23 cellular contexts compared by ENCODE assay signal in genomic region chr13:97004096-97004876, GRCh38. TPM values are rescaled to one million over a fixed set of nuclear protein-coding genes. Genes with fewer than 3 reads are reported as not detected.
A peak's percentile ranks its signal among the peaks of the same experiment; 100 is the strongest.
DNase-seq lines count a peak whose midpoint lies in the region; ATAC-seq and TF ChIP-seq lines count a peak whose summit lies in the region.
"Had no signal": no experiment of that assay in that cellular context is flagged by ENCODE, and none has a peak within 500 bp of the region (broad histone marks: within the 10 kb centered on the region; RNA-seq: fewer than 3 reads in every experiment).

No MANE protein-coding gene starts in this region.

- peaks cover 34% of the 10 kb centered on the region for H3K4me1 ChIP-seq in SJSA1 (replicated peaks)
- H3K4me1 ChIP-seq: body of pancreas, gastrocnemius medialis, neural progenitor cell, testis had no signal

- TF ChIP-seq CTCF in fibroblast of mammary gland (conservative IDR thresholded peaks at IDR 0.05; ENCODE audit: control insufficient read depth, insufficient read depth, low read depth, low read length) (no peak), osteocyte (IDR thresholded peaks at IDR 0.05) (no peak)

- H3K27me3 Mint-ChIP-seq in osteocyte (ENCODE audit: unreplicated experiment) = peaks cover 32% of the 10 kb centered on the region

- no peaks in the 10 kb centered on the region for H3K36me3 Mint-ChIP-seq in osteocyte (ENCODE audit: unreplicated experiment)
- H3K36me3 Mint-ChIP-seq: neural progenitor cell had no signal

- H3K36me3 ChIP-seq in SJSA1 = no peaks in the 10 kb centered on the region
- H3K36me3 ChIP-seq: gastrocnemius medialis, neural progenitor cell, WERI-Rb-1 had no signal

- no peak overlapping the region for H3K4me3 Mint-ChIP-seq in osteocyte (ENCODE audit: unreplicated experiment)
- H3K4me3 Mint-ChIP-seq: neural progenitor cell had no signal

- H3K27me3 ChIP-seq in SJSA1 (replicated peaks) = no peaks in the 10 kb centered on the region
- H3K27me3 ChIP-seq: body of pancreas, gastrocnemius medialis, testis had no signal

- H3K4me1 Mint-ChIP-seq in osteocyte (ENCODE audit: unreplicated experiment) = peaks cover 11% of the 10 kb centered on the region
- H3K4me1 Mint-ChIP-seq: neural progenitor cell had no signal

- no peak for ATAC-seq in HG03342 (IDR thresholded peaks at IDR 0.05; ENCODE audit: unreplicated experiment)
- ATAC-seq: body of pancreas, gastrocnemius medialis, right cardiac atrium had no signal

- peak overlapping the region; percentile 82 for H3K27ac ChIP-seq in SJSA1
- H3K27ac ChIP-seq: body of pancreas, gastrocnemius medialis, neural progenitor cell, testis, WERI-Rb-1 had no signal

- H3K9me3 Mint-ChIP-seq in osteocyte (ENCODE audit: unreplicated experiment) = no peaks in the 10 kb centered on the region
- H3K9me3 Mint-ChIP-seq: activated T-helper 2 cell treated with anti-CD3 and anti-CD28 coated beads, Interferon-gamma antibody, Interleukin-2, Interleukin-4, amounts not matched to agents 10 μg/mL and 5 μg/mL and 100 μg/mL, durations not matched to agents 14 hours and 24 hours and 36 hours; neural progenitor cell had no signal

- DNase-seq in H4 (ENCODE audit: low spot score) = peak; percentile 19
- DNase-seq in SJSA1 (ENCODE audit: low read depth in 1 of 2, low spot score in 2 of 2) = peak; percentile 64 to 82
- DNase-seq in fibroblast of mammary gland (ENCODE audit: low read depth) = peak; percentile 61
- peak; percentile 91 for DNase-seq in non-pigmented ciliary epithelial cell (ENCODE audit: low read depth)
- DNase-seq in osteocyte (ENCODE audit: extremely low spot score, unreplicated experiment) = no peak
- no peak for DNase-seq in cerebellar nuclear complex (lab: John Stamatoyannopoulos, UW)
- DNase-seq in NCI-H1436 (lab: John Stamatoyannopoulos, UW) = no peak
- DNase-seq: body of pancreas; C1 segment of cervical spinal cord; DMS79; effector CD4-positive, alpha-beta T cell; gastrocnemius medialis; mammary epithelial cell; NCI-H187; right cardiac atrium; stimulated activated CD4-positive, alpha-beta T cell treated with anti-CD3 and anti-CD28 coated beads, Interleukin-2, amount 100 ng/mL, for 48 hours; testis; WERI-Rb-1 had no signal

- H3K4me3 ChIP-seq in SJSA1 (no peak overlapping the region), fibroblast of mammary gland (ENCODE audit: control insufficient read depth, low read depth, low read length) (no peak overlapping the region)
- H3K4me3 ChIP-seq: body of pancreas, gastrocnemius medialis, neural progenitor cell, testis had no signal

- H3K27ac Mint-ChIP-seq in osteocyte (ENCODE audit: unreplicated experiment) = no peak overlapping the region
- H3K27ac Mint-ChIP-seq: activated T-helper 2 cell treated with anti-CD3 and anti-CD28 coated beads, Interferon-gamma antibody, Interleukin-2, Interleukin-4, amounts not matched to agents 10 μg/mL and 5 μg/mL and 100 μg/mL, durations not matched to agents 14 hours and 24 hours and 36 hours; neural progenitor cell had no signal

- no peaks in the 10 kb centered on the region for H3K9me3 ChIP-seq in SJSA1 (replicated peaks)
- H3K9me3 ChIP-seq: body of pancreas, gastrocnemius medialis, testis had no signal

RNA-seq across cellular contexts. Expression of gene OXGR1, which starts 10.0 kb away (rescaled TPM):
- 3.3 and 4.0 TPM in 2 replicates for total RNA-seq in H4 (2014; rRNA removed; shearing (Covaris generic))
- total RNA-seq in SJSA1 (2014; rRNA removed; shearing (Covaris generic)) = not detected in 2 replicates
- not detected in 2 replicates for total RNA-seq in osteocyte
- total RNA-seq: activated CD8-positive, alpha-beta memory T cell treated with anti-CD3 and anti-CD28 coated beads for 36 hours; activated T-helper 2 cell treated with anti-CD3 and anti-CD28 coated beads, Interferon-gamma antibody, Interleukin-2, Interleukin-4, amounts not matched to agents 10 μg/mL and 5 μg/mL and 100 μg/mL, durations not matched to agents 14 hours and 24 hours and 36 hours; mammary epithelial cell; NCI-H460 had no signal

Comparison
In these comparisons a context has a peak if more than half of its experiments do, and no peak if none do; other contexts are left out.
1. DNase-seq: peak in H4 (single experiment), SJSA1 (2 of 2), fibroblast of mammary gland (single experiment) and non-pigmented ciliary epithelial cell (single experiment); none in osteocyte (single experiment), cerebellar nuclear complex (0 of 2) and NCI-H1436 (single experiment).